ENCODE assay signal across 1 cellular context in the genomic region with DNA sequence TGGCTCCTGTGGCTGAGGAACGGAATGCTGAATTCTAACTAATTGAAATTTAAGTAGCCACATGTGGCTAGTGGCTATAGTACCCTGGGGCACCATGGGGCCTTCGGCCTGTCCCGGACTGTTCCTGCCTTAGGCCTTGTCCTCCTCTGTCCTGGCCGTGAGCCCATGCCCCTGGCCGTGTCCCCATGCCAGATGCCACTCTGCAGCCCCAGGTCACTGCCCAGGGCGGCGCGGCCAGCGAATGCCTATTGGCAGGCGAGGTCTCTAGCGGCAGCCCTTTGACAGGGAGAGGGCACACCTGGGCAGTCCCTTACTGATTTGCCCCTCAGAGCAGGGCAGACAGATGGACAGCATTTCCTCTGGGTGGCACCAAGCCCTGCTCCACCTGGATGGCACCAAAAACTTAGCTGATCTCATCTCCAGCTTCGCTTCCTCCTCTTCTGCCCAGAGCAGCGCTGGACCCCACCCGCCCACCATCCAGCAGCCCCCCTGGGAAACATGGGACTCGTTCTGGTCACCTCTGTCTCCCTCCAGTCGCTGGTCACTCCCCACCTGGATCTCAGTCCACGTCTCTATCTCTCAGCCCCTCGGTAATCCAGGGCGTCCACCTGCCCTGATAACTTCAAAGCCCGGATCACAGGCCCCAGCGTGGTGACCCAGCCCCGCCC.
TF ChIP-seq lines count a peak whose summit lies in the region.

No MANE protein-coding gene starts in this region.

TF ChIP-seq in GM23338, 12 proteins besides CTCF, POLR2A, EP300 and RAD21 (continued from another document):
- TF ChIP-seq, protein P1, sequence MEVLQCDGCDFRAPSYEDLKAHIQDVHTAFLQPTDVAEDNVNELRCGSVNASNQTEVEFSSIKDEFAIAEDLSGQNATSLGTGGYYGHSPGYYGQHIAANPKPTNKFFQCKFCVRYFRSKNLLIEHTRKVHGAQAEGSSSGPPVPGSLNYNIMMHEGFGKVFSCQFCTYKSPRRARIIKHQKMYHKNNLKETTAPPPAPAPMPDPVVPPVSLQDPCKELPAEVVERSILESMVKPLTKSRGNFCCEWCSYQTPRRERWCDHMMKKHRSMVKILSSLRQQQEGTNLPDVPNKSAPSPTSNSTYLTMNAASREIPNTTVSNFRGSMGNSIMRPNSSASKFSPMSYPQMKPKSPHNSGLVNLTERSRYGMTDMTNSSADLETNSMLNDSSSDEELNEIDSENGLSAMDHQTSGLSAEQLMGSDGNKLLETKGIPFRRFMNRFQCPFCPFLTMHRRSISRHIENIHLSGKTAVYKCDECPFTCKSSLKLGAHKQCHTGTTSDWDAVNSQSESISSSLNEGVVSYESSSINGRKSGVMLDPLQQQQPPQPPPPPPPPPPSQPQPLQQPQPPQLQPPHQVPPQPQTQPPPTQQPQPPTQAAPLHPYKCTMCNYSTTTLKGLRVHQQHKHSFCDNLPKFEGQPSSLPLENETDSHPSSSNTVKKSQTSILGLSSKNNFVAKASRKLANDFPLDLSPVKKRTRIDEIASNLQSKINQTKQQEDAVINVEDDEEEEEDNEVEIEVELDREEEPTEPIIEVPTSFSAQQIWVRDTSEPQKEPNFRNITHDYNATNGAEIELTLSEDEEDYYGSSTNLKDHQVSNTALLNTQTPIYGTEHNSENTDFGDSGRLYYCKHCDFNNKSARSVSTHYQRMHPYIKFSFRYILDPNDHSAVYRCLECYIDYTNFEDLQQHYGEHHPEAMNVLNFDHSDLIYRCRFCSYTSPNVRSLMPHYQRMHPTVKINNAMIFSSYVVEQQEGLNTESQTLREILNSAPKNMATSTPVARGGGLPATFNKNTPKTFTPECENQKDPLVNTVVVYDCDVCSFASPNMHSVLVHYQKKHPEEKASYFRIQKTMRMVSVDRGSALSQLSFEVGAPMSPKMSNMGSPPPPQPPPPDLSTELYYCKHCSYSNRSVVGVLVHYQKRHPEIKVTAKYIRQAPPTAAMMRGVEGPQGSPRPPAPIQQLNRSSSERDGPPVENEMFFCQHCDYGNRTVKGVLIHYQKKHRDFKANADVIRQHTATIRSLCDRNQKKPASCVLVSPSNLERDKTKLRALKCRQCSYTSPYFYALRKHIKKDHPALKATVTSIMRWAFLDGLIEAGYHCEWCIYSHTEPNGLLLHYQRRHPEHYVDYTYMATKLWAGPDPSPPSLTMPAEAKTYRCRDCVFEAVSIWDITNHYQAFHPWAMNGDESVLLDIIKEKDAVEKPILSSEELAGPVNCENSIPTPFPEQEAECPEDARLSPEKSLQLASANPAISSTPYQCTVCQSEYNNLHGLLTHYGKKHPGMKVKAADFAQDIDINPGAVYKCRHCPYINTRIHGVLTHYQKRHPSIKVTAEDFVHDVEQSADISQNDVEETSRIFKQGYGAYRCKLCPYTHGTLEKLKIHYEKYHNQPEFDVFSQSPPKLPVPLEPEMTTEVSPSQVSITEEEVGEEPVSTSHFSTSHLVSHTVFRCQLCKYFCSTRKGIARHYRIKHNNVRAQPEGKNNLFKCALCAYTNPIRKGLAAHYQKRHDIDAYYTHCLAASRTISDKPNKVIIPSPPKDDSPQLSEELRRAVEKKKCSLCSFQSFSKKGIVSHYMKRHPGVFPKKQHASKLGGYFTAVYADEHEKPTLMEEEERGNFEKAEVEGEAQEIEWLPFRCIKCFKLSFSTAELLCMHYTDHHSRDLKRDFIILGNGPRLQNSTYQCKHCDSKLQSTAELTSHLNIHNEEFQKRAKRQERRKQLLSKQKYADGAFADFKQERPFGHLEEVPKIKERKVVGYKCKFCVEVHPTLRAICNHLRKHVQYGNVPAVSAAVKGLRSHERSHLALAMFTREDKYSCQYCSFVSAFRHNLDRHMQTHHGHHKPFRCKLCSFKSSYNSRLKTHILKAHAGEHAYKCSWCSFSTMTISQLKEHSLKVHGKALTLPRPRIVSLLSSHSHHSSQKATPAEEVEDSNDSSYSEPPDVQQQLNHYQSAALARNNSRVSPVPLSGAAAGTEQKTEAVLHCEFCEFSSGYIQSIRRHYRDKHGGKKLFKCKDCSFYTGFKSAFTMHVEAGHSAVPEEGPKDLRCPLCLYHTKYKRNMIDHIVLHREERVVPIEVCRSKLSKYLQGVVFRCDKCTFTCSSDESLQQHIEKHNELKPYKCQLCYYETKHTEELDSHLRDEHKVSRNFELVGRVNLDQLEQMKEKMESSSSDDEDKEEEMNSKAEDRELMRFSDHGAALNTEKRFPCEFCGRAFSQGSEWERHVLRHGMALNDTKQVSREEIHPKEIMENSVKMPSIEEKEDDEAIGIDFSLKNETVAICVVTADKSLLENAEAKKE (CRISPR knock-in tag; IDR thresholded peaks at IDR 0.05), result no peak
- no peak for TF ChIP-seq POLR2AphosphoS5 (IDR thresholded peaks at IDR 0.05; ENCODE audit: low read depth)
- no peak for TF ChIP-seq ZNF331 (CRISPR knock-in tag; IDR thresholded peaks at IDR 0.05; ENCODE audit: low read depth)
- no peak for TF ChIP-seq NANOG (IDR thresholded peaks at IDR 0.05; ENCODE audit: borderline replicate concordance)
- TF ChIP-seq STAT1 (IDR thresholded peaks at IDR 0.05; ENCODE audit: unreplicated experiment), result no peak
TF ChIP-seq in GM23338: peak in this region for 0.
